Comparison of ENCODE assay signal across 9 cellular contexts in genomic region chr1:200473698-200474371, GRCh38.
DNase-seq lines count a peak whose midpoint lies in the region; ATAC-seq lines count a peak whose summit lies in the region.
"Had no signal": no experiment of that assay in that cellular context is flagged by ENCODE, and none has a peak within 500 bp of the region (broad histone marks: within the 10 kb centered on the region; RNA-seq: fewer than 3 reads in every experiment).

No MANE protein-coding gene starts in this region.

- H3K4me3 ChIP-seq in CD8-positive, alpha-beta memory T cell (ENCODE audit: low read length): peak overlapping the region; percentile 24

- H3K27ac ChIP-seq in CD8-positive, alpha-beta memory T cell (ENCODE audit: low read depth, low read length): no peak overlapping the region

- H3K27me3 Mint-ChIP-seq in CD8-positive, alpha-beta memory T cell: peaks cover 4 to 8% of the 10 kb centered on the region in 2 donors
- peaks cover 28% of the 10 kb centered on the region for H3K27me3 Mint-ChIP-seq in activated naive CD8-positive, alpha-beta T cell treated with anti-CD3 and anti-CD28 coated beads for 36 hours

- CTCF ChIA-PET in CD8-positive, alpha-beta memory T cell (lab: Charles Lee): interaction anchor here (1.0 to 2.0 kb wide), 2 partner anchors 15 to 36 kb away, joined by 3 to 5 read pairs; no protein-coding TSS in a partner anchor

- H3K36me3 Mint-ChIP-seq in CD8-positive, alpha-beta memory T cell: no peaks in the 10 kb centered on the region
- H3K36me3 Mint-ChIP-seq in activated naive CD8-positive, alpha-beta T cell treated with anti-CD3 and anti-CD28 coated beads for 36 hours: no peaks in the 10 kb centered on the region
- H3K36me3 Mint-ChIP-seq: brain had no signal

- H3K4me1 ChIP-seq in CD8-positive, alpha-beta memory T cell (ENCODE audit: insufficient read depth, low read length): no peaks in the 10 kb centered on the region

- H3K27ac Mint-ChIP-seq in CD8-positive, alpha-beta memory T cell: peak overlapping the region in 6 of 8 donors; percentile 1 to 71 (median 36)
- peak overlapping the region; percentile 73 for H3K27ac Mint-ChIP-seq in activated naive CD8-positive, alpha-beta T cell treated with anti-CD3 and anti-CD28 coated beads for 36 hours
- H3K27ac Mint-ChIP-seq: brain had no signal

- no peak for DNase-seq in CD8-positive, alpha-beta memory T cell
- DNase-seq in activated naive CD8-positive, alpha-beta T cell treated with anti-CD3 and anti-CD28 coated beads for 36 hours: peak; percentile 29
- no peak for DNase-seq in NCI-H1930 (lab: John Stamatoyannopoulos, UW)
- DNase-seq in iPS-NIHi11 (ENCODE audit: low spot score): no peak
- no peak for DNase-seq in SKM-1 (lab: John Stamatoyannopoulos, UW; ENCODE audit: unreplicated experiment)

- POLR2A ChIA-PET in CD8-positive, alpha-beta memory T cell (lab: Charles Lee): interaction anchor here (0.6 kb wide), 1 partner anchor 523 kb away, joined by 5 read pairs; no protein-coding TSS in a partner anchor

- H3K27me3 ChIP-seq in CD8-positive, alpha-beta memory T cell (ENCODE audit: insufficient read depth, low read length, poor library complexity, severe bottlenecking): no peaks in the 10 kb centered on the region

- H3K4me3 Mint-ChIP-seq in CD8-positive, alpha-beta memory T cell: peak overlapping the region; percentile 11 to 93 (median 81)
- no peak overlapping the region for H3K4me3 Mint-ChIP-seq in activated naive CD8-positive, alpha-beta T cell treated with anti-CD3 and anti-CD28 coated beads for 36 hours
- H3K4me3 Mint-ChIP-seq: brain had no signal

- H3K9me3 ChIP-seq in CD8-positive, alpha-beta memory T cell (ENCODE audit: low read length): no peaks in the 10 kb centered on the region

- no peaks in the 10 kb centered on the region for H3K9me3 Mint-ChIP-seq in CD8-positive, alpha-beta memory T cell
- no peaks in the 10 kb centered on the region for H3K9me3 Mint-ChIP-seq in activated naive CD8-positive, alpha-beta T cell treated with anti-CD3 and anti-CD28 coated beads for 36 hours
- H3K9me3 Mint-ChIP-seq: brain had no signal

- H3K4me1 Mint-ChIP-seq in CD8-positive, alpha-beta memory T cell: peaks cover 15 to 31% (median 30%) of the 10 kb centered on the region in 3 donors
- peaks cover 26% of the 10 kb centered on the region for H3K4me1 Mint-ChIP-seq in activated naive CD8-positive, alpha-beta T cell treated with anti-CD3 and anti-CD28 coated beads for 36 hours

- ATAC-seq in GM19324 (IDR thresholded peaks at IDR 0.05; ENCODE audit: low FRiP score, unreplicated experiment) (peak; percentile 79), HG03175 (IDR thresholded peaks at IDR 0.05; ENCODE audit: unreplicated experiment) (peak; percentile 91), esophagus mucosa (no peak)

- H3K36me3 ChIP-seq in CD8-positive, alpha-beta memory T cell (ENCODE audit: insufficient read depth, low read length): no peaks in the 10 kb centered on the region
